ENCODE assay signal across 13 cellular contexts in the genomic region with DNA sequence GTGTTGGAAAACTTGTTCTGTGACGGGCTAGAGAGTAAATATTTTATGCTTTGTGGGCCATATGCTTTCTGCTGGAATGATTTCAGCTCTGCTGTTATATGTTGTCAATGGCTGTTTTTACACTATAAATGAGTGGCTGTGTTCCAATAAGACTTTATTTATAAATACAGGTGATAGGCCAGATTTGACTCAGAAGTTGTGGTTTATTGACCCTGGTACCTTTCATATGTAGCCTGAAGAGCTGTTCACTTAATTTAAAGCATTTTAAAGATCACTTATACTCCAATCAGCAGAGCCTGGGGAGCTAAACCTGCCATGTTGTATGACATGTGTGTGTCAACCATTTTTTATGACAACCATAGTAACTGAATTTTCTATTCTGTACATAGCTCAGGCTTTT. TPM values are rescaled to one million over a fixed set of nuclear protein-coding genes. Genes with fewer than 3 reads are reported as not detected.
"Had no signal": no experiment of that assay in that cellular context is flagged by ENCODE, and none has a peak within 500 bp of the region (broad histone marks: within the 10 kb centered on the region; RNA-seq: fewer than 3 reads in every experiment).

No MANE protein-coding gene starts in this region.

- H3K4me3 ChIP-seq: K562 had no signal

- H3K4me2 ChIP-seq: KMS-11 had no signal

- FAIRE-seq: HepG2, HTR-8/SVneo, K562 had no signal

- ATAC-seq: HepG2, K562 had no signal

- H3K9ac ChIP-seq: KMS-11 had no signal

- DNase-seq: IMR-90, Karpas-422, Kasumi-1, KBM-7, KG1 had no signal

- H3K27ac ChIP-seq: HL-60, KMS-11 had no signal

RNA-seq across cellular contexts. Expression of gene WEE2, which starts 20.9 kb away (rescaled TPM):
- total RNA-seq: HepG2, HT-29, IMR-90, K562 had no signal
- polyA plus RNA-seq: HepG2, IgD-negative memory B cell, IMR-90, K562 had no signal

RNA-seq across cellular contexts. Expression of gene TAS2R3, which starts 34.9 kb away (rescaled TPM):
- total RNA-seq: HT1080 had no signal
- polyA plus RNA-seq: IgD-negative memory B cell, IMR-90 had no signal

RNA-seq across cellular contexts. Expression of gene TAS2R4, which starts 47.5 kb away (rescaled TPM):
- polyA plus RNA-seq: IgD-negative memory B cell had no signal
